ENCODE assay signal across 1 cellular context in the genomic region with DNA sequence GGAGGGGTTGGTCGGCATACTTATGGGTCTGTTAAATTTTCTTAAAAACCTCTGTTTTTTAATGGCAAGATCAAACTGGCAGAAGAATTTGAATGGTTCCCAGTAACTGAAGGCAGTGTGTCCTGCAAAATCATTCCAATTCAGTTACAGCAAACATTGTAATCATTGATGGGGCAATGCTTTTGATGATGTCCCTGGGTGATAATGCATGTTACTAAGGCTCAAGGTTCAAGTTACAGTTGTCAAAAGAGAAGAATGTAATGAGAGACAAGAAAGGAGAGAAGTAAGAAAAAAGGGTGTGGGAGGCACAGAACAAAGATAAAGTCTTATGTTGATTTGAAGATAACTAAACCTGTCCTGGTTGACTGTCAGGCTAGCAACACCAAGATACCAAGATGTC.
TF ChIP-seq lines count a peak whose summit lies in the region.

No MANE protein-coding gene starts in this region.

TF ChIP-seq in liver, 16 proteins besides CTCF, POLR2A, EP300 and RAD21 (continued from another document):
- TF ChIP-seq, protein P1, sequence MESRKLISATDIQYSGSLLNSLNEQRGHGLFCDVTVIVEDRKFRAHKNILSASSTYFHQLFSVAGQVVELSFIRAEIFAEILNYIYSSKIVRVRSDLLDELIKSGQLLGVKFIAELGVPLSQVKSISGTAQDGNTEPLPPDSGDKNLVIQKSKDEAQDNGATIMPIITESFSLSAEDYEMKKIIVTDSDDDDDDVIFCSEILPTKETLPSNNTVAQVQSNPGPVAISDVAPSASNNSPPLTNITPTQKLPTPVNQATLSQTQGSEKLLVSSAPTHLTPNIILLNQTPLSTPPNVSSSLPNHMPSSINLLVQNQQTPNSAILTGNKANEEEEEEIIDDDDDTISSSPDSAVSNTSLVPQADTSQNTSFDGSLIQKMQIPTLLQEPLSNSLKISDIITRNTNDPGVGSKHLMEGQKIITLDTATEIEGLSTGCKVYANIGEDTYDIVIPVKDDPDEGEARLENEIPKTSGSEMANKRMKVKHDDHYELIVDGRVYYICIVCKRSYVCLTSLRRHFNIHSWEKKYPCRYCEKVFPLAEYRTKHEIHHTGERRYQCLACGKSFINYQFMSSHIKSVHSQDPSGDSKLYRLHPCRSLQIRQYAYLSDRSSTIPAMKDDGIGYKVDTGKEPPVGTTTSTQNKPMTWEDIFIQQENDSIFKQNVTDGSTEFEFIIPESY (IDR thresholded peaks at IDR 0.05) = no peak
- TF ChIP-seq, protein P2, sequence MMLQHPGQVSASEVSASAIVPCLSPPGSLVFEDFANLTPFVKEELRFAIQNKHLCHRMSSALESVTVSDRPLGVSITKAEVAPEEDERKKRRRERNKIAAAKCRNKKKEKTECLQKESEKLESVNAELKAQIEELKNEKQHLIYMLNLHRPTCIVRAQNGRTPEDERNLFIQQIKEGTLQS (IDR thresholded peaks at IDR 0.05) = no peak
- peak in 1 of 2 donors; percentile 29 for TF ChIP-seq JUND (IDR thresholded peaks at IDR 0.05)
- no peak for TF ChIP-seq FOXA2 (IDR thresholded peaks at IDR 0.05)
